12 cellular contexts compared by ENCODE assay signal in the genomic region with DNA sequence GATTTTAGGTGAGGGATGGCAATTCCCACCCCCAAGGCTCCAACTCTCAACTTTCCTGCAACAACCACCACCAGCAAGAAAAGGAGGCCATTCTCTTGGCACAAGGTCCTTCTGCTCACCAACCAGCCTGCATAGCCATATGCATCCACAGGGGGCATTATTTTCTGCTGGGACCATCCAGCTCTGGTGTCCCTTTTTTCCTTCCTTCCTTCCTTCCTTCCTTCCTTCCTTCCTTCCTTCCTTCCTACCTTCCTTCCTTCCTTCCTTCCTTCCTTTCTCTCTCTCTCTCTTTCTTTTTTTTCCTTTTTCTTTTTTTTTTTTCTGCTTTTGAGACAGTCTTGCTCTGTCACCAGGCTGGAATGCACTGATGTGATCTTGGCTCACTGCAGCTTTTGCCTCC. TPM values are rescaled to one million over a fixed set of nuclear protein-coding genes. Genes with fewer than 3 reads are reported as not detected.
DNase-seq lines count a peak whose midpoint lies in the region; ATAC-seq and TF ChIP-seq lines count a peak whose summit lies in the region.
"Had no signal": no experiment of that assay in that cellular context is flagged by ENCODE, and none has a peak within 500 bp of the region (broad histone marks: within the 10 kb centered on the region; RNA-seq: fewer than 3 reads in every experiment).

No MANE protein-coding gene starts in this region.

- DNase-seq in AG04449 (ENCODE audit: low read depth, low spot score) (no peak), GM10248 (ENCODE audit: extremely low spot score) (no peak), RKO (ENCODE audit: low spot score) (peak; percentile 19), foreskin keratinocyte (no peak), ecto neural progenitor cell (ENCODE audit: low spot score) (no peak), anterior cingulate cortex (lab: John Stamatoyannopoulos, UW) (no peak), occipital lobe (lab: John Stamatoyannopoulos, UW) (no peak)
- no peak for DNase-seq in effector memory CD4-positive, alpha-beta T cell
- DNase-seq: activated T-cell treated with anti-CD3 and anti-CD28 coated beads, Interleukin-2, amount 50 U/mL, for 48 hours; left cardiac atrium; NCI-H1694 treated with DMSO at 0.1 percent for 48 hours; stimulated activated naive CD4-positive, alpha-beta T cell treated with Interleukin-2 at 50 U/mL for 16 hours had no signal

- ATAC-seq in foreskin keratinocyte: peak; percentile 49
- ATAC-seq: left cardiac atrium had no signal

- no peak overlapping the region for H3K27ac ChIP-seq in foreskin keratinocyte
- H3K27ac ChIP-seq in effector memory CD4-positive, alpha-beta T cell (ENCODE audit: insufficient read depth, low read length, poor library complexity, severe bottlenecking): no peak overlapping the region

- H3K4me3 ChIP-seq in AG04449 (ENCODE audit: low read depth, low read length): no peak overlapping the region
- H3K4me3 ChIP-seq in effector memory CD4-positive, alpha-beta T cell (ENCODE audit: insufficient read depth, low read depth, low read length, poor library complexity, severe bottlenecking): no peak overlapping the region

- no peaks in the 10 kb centered on the region for H3K27me3 ChIP-seq in foreskin keratinocyte
- no peaks in the 10 kb centered on the region for H3K27me3 ChIP-seq in effector memory CD4-positive, alpha-beta T cell (replicated peaks; ENCODE audit: control insufficient read depth, insufficient read depth, low read length, poor library complexity, severe bottlenecking)

- H3K36me3 ChIP-seq in effector memory CD4-positive, alpha-beta T cell (ENCODE audit: control insufficient read depth, insufficient read depth, low read length): peaks cover 3% of the 10 kb centered on the region

- POLR2A ChIA-PET in AG04449 (lab: Yijun Ruan, JAX): no interaction called here
- POLR2A ChIA-PET in GM10248 (lab: Yijun Ruan, JAX): interaction anchor here (0.7 kb wide), 1 partner anchor 1024 kb away, joined by 3 read pairs; no protein-coding TSS in a partner anchor

- TF ChIP-seq CTCF in AG04449 (IDR thresholded peaks at IDR 0.05; ENCODE audit: insufficient read depth, low read length, missing control alignments) (peak; percentile 30), GM10248 (IDR thresholded peaks at IDR 0.05; ENCODE audit: control extremely low read depth, extremely low read depth, low read depth, missing control alignments) (peak; percentile 15), foreskin keratinocyte (conservative IDR thresholded peaks at IDR 0.05) (peak; percentile 43)

- H3K4me1 ChIP-seq in foreskin keratinocyte: no peaks in the 10 kb centered on the region
- H3K4me1 ChIP-seq in effector memory CD4-positive, alpha-beta T cell (ENCODE audit: control insufficient read depth, insufficient read depth, low read length, poor library complexity, severe bottlenecking): no peaks in the 10 kb centered on the region

- CTCF ChIA-PET in AG04449 (lab: Yijun Ruan, JAX): interaction anchor here (1.3 kb wide), 1 partner anchor 15 kb away, joined by 3 read pairs; no protein-coding TSS in a partner anchor
- CTCF ChIA-PET in GM10248 (lab: Yijun Ruan, JAX): interaction anchor here (1.3 kb wide), 1 partner anchor 10 kb away, joined by 3 read pairs; no protein-coding TSS in a partner anchor

- no peaks in the 10 kb centered on the region for H3K9me3 ChIP-seq in effector memory CD4-positive, alpha-beta T cell (ENCODE audit: control insufficient read depth, low read length)

RNA-seq across cellular contexts. Expression of gene COX10, which starts 21.1 kb away (rescaled TPM):
- total RNA-seq in foreskin keratinocyte: 15.2 and 16.0 TPM in 2 replicates
- 8.4 and 9.6 TPM in 2 replicates for polyA plus RNA-seq in foreskin keratinocyte
- total RNA-seq in occipital lobe: 21.8 TPM
